Comparison of ENCODE assay signal across 1 cellular context in genomic region chr7:105691692-105692564, GRCh38.
TF ChIP-seq lines count a peak whose summit lies in the region.

No MANE protein-coding gene starts in this region.

TF ChIP-seq in liver, 16 proteins besides CTCF, POLR2A, EP300 and RAD21 (continued from another document):
- TF ChIP-seq ZBTB33 (IDR thresholded peaks at IDR 0.05) (peak; percentile 92), YY1 (IDR thresholded peaks at IDR 0.05) (peak; percentile 76), RXRA (IDR thresholded peaks at IDR 0.05) (peak; percentile 68 to 85), FOXA1 (IDR thresholded peaks at IDR 0.05) (peak; percentile 93), REST (IDR thresholded peaks at IDR 0.05) (peak; percentile 90), GABPA (IDR thresholded peaks at IDR 0.05 in 1 of 2, conservative IDR thresholded peaks at IDR 0.05 in 1 of 2) (peak in 1 of 2 donors; percentile 13), FOXA2 (IDR thresholded peaks at IDR 0.05) (peak; percentile 87), HNF4G (IDR thresholded peaks at IDR 0.05) (peak; percentile 17), SP1 (IDR thresholded peaks at IDR 0.05) (peak; percentile 74)
